ENCODE assay signal across 29 cellular contexts in genomic region chr13:20306039-20306438, GRCh38.
"Had no signal": no experiment of that assay in that cellular context is flagged by ENCODE, and none has a peak within 500 bp of the region (broad histone marks: within the 10 kb centered on the region; RNA-seq: fewer than 3 reads in every experiment).

No MANE protein-coding gene starts in this region.

- H3K27ac ChIP-seq: ascending aorta, cardiac muscle cell, VCaP had no signal

- FAIRE-seq: bronchial epithelial cell, TTC549 had no signal

- DNase-seq: activated B cell treated with CpG ODN at 0.5 μM for 24 hours; activated CD4-positive, alpha-beta memory T cell treated with anti-CD3 and anti-CD28 coated beads for 36 hours; activated CD4-positive, alpha-beta T cell treated with anti-CD3 and anti-CD28 coated beads for 4 hours; activated CD4-positive, alpha-beta T cell treated with anti-CD3 and anti-CD28 coated beads, Interleukin-2, amount 10 ng/mL, durations not matched to agents 24 days and 14 days; activated CD4-positive, alpha-beta T cell treated with anti-CD3 and anti-CD28 coated beads, Interleukin-2, amount 50 U/mL, for 1 hour; activated CD4-positive, alpha-beta T cell treated with anti-CD3 and anti-CD28 coated beads, Interleukin-2, amount 50 U/mL, for 4 hours; activated CD4-positive, CD25-positive, alpha-beta regulatory T cell treated with anti-CD3 and anti-CD28 coated beads, Interleukin-2, amount 50 U/mL, for 72 hours; activated CD8-positive, alpha-beta memory T cell treated with anti-CD3 and anti-CD28 coated beads, Interleukin-2, amount 50 U/mL, for 48 hours; activated CD8-positive, alpha-beta T cell treated with anti-CD3 and anti-CD28 coated beads for 36 hours; activated effector memory CD4-positive, alpha-beta T cell treated with Interleukin-2 at 50 U/mL for 16 hours; activated gamma-delta T cell; activated naive CD4-positive, alpha-beta T cell treated with anti-CD3 and anti-CD28 coated beads, Interleukin-2, amount 10 ng/mL, durations not matched to agents 7 days and 5 days; activated naive CD4-positive, alpha-beta T cell treated with Interleukin-2 at 50 U/mL for 16 hours; activated naive CD8-positive, alpha-beta T cell treated with anti-CD3 and anti-CD28 coated beads, Interleukin-2, amount 10 ng/mL, durations not matched to agents 7 days and 5 days; activated naive CD8-positive, alpha-beta T cell treated with anti-CD3 and anti-CD28 coated beads, Interleukin-2, amount 50 U/mL, for 24 hours; activated T-cell treated with anti-CD3 and anti-CD28 coated beads, Interleukin-2, amount 50 U/mL, for 24 hours; activated T-cell treated with anti-CD3 and anti-CD28 coated beads, Interleukin-2, amount 50 U/mL, for 48 hours; amygdala; anterior cingulate cortex; caudate nucleus; cerebellar nuclear complex; T-helper 1 cell; T-helper 2 cell; T-helper 9 cell had no signal

- H3K4me3 ChIP-seq: ascending aorta, cardiac muscle cell had no signal

- H3K36me3 ChIP-seq: ascending aorta, cardiac muscle cell had no signal

- H3K4me1 ChIP-seq: ascending aorta had no signal
